ENCODE assay signal across 9 cellular contexts in genomic region chr4:101806914-101807313, GRCh38. TPM values are rescaled to one million over a fixed set of nuclear protein-coding genes. Genes with fewer than 3 reads are reported as not detected.
A peak's percentile ranks its signal among the peaks of the same experiment; 100 is the strongest.
DNase-seq lines count a peak whose midpoint lies in the region; ATAC-seq and TF ChIP-seq lines count a peak whose summit lies in the region.
"Had no signal": no experiment of that assay in that cellular context is flagged by ENCODE, and none has a peak within 500 bp of the region (broad histone marks: within the 10 kb centered on the region; RNA-seq: fewer than 3 reads in every experiment).

No MANE protein-coding gene starts in this region.

- DNase-seq in NCI-H2171 treated with DMSO at 0.1 percent for 48 hours (lab: John Stamatoyannopoulos, UW) (peak; percentile 56), suprapubic skin (ENCODE audit: low spot score in 2 of 2) (no peak), substantia nigra (lab: John Stamatoyannopoulos, UW) (no peak), right atrium auricular region (ENCODE audit: low spot score) (no peak), COR-L47 (lab: John Stamatoyannopoulos, UW) (no peak)
- no peak for DNase-seq in naive thymus-derived CD4-positive, alpha-beta T cell
- DNase-seq: HCEC 1CT had no signal

- POLR2A ChIA-PET in naive thymus-derived CD4-positive, alpha-beta T cell (lab: Charles Lee), result no interaction called here

- CTCF ChIA-PET in naive thymus-derived CD4-positive, alpha-beta T cell (lab: Charles Lee), result no interaction called here

- no peaks in the 10 kb centered on the region for H3K9me3 Mint-ChIP-seq in naive thymus-derived CD4-positive, alpha-beta T cell

- no peak for TF ChIP-seq CTCF in suprapubic skin (IDR thresholded peaks at IDR 0.05)
- TF ChIP-seq CTCF in right atrium auricular region (IDR thresholded peaks at IDR 0.05), result no peak

- TF ChIP-seq EP300 in suprapubic skin (IDR thresholded peaks at IDR 0.05), result no peak

- H3K27me3 Mint-ChIP-seq in naive thymus-derived CD4-positive, alpha-beta T cell, result peaks cover 0 to 12% (median 5%) of the 10 kb centered on the region in 5 donors

- no peak for TF ChIP-seq POLR2A in suprapubic skin (IDR thresholded peaks at IDR 0.05)

- H3K9me3 ChIP-seq in naive thymus-derived CD4-positive, alpha-beta T cell (ENCODE audit: control insufficient read depth in 2 of 3, low read length in 3 of 3), result no peaks in the 10 kb centered on the region
- H3K9me3 ChIP-seq in suprapubic skin (no peaks in the 10 kb centered on the region), right atrium auricular region (no peaks in the 10 kb centered on the region)

- no peak overlapping the region for H3K27ac Mint-ChIP-seq in naive thymus-derived CD4-positive, alpha-beta T cell

- intact Hi-C loops in naive thymus-derived CD4-positive, alpha-beta T cell (cut with micrococcal nuclease), result no loop called here

- H3K27ac ChIP-seq in naive thymus-derived CD4-positive, alpha-beta T cell (ENCODE audit: low read depth, low read length), result no peak overlapping the region
- no peak overlapping the region for H3K27ac ChIP-seq in suprapubic skin
- no peak overlapping the region for H3K27ac ChIP-seq in substantia nigra (ENCODE audit: low read depth, low read length, poor library complexity, severe bottlenecking)
- no peak overlapping the region for H3K27ac ChIP-seq in right atrium auricular region

- H3K27me3 ChIP-seq in naive thymus-derived CD4-positive, alpha-beta T cell (ENCODE audit: control insufficient read depth in 2 of 2, insufficient read depth in 2 of 2, low read length in 2 of 2), result no peaks in the 10 kb centered on the region
- H3K27me3 ChIP-seq in suprapubic skin, result no peaks in the 10 kb centered on the region
- H3K27me3 ChIP-seq in right atrium auricular region, result no peaks in the 10 kb centered on the region

- no peaks in the 10 kb centered on the region for H3K36me3 Mint-ChIP-seq in naive thymus-derived CD4-positive, alpha-beta T cell

- no peaks in the 10 kb centered on the region for H3K36me3 ChIP-seq in naive thymus-derived CD4-positive, alpha-beta T cell (ENCODE audit: control insufficient read depth in 2 of 3, insufficient read depth in 3 of 3, low read length in 3 of 3)
- no peaks in the 10 kb centered on the region for H3K36me3 ChIP-seq in suprapubic skin
- no peaks in the 10 kb centered on the region for H3K36me3 ChIP-seq in right atrium auricular region

- peaks cover 0 to 4% (median 0%) of the 10 kb centered on the region in 7 donors for H3K4me1 Mint-ChIP-seq in naive thymus-derived CD4-positive, alpha-beta T cell

- peak; percentile 97 for ATAC-seq in GM18873 (IDR thresholded peaks at IDR 0.05; ENCODE audit: low FRiP score, unreplicated experiment)
- peak; percentile 99 for ATAC-seq in HG02798 (IDR thresholded peaks at IDR 0.05; ENCODE audit: poor library complexity, unreplicated experiment)
- ATAC-seq in naive thymus-derived CD4-positive, alpha-beta T cell, result peak; percentile 50

- no peak overlapping the region for H3K4me3 Mint-ChIP-seq in naive thymus-derived CD4-positive, alpha-beta T cell

- no peak overlapping the region for H3K4me3 ChIP-seq in naive thymus-derived CD4-positive, alpha-beta T cell (ENCODE audit: low read length)
- H3K4me3 ChIP-seq in suprapubic skin, result no peak overlapping the region
- no peak overlapping the region for H3K4me3 ChIP-seq in right atrium auricular region

- no peaks in the 10 kb centered on the region for H3K4me1 ChIP-seq in naive thymus-derived CD4-positive, alpha-beta T cell (ENCODE audit: control insufficient read depth in 2 of 2, insufficient read depth in 2 of 2, low read length in 2 of 2)
- H3K4me1 ChIP-seq in suprapubic skin (no peaks in the 10 kb centered on the region), right atrium auricular region (no peaks in the 10 kb centered on the region)

- WGBS in suprapubic skin, result 80% methylated on average over 2 of the region's 2 CpGs

RNA-seq across cellular contexts. Expression of gene BANK1, which starts 16.4 kb away (rescaled TPM):
- 1 to 10 TPM in 2 of 5 experiments, under 1 TPM in 3; 0.22 to 8.3 (median 0.54) TPM for total RNA-seq in naive thymus-derived CD4-positive, alpha-beta T cell
- polyA plus RNA-seq in naive thymus-derived CD4-positive, alpha-beta T cell, result under 1 TPM; 0.26 to 0.71 TPM
- total RNA-seq in suprapubic skin (1 to 10 TPM in 1 of 4 donors, under 1 TPM in 3; 0.34 to 2.1 (median 0.89) TPM), right atrium auricular region (1 to 10 TPM in 1 of 2 donors, not detected in 1; 1.4 TPM)
